ENCODE assay signal across 14 cellular contexts in genomic region chr6:129359811-129360787, GRCh38.
"Had no signal": no experiment of that assay in that cellular context is flagged by ENCODE, and none has a peak within 500 bp of the region (broad histone marks: within the 10 kb centered on the region; RNA-seq: fewer than 3 reads in every experiment).

No MANE protein-coding gene starts in this region.

- ATAC-seq: activated T-helper 17 cell treated with anti-CD3 and anti-CD28 coated beads, Interleukin-2, amount 50 U/mL, for 72 hours; stimulated activated naive B cell treated with anti-CD40 and anti-IgM and Interleukin-4, amounts not matched to agents 10 μg/mL and 1 μg/mL and 100 μg/mL, for 72 hours had no signal

- DNase-seq: activated CD4-positive, alpha-beta T cell treated with anti-CD3 and anti-CD28 coated beads, Interleukin-2, amount 50 U/mL, for 1 hour; activated CD4-positive, CD25-positive, alpha-beta regulatory T cell; activated naive CD4-positive, alpha-beta T cell treated with Interleukin-2 at 50 U/mL for 16 hours; activated T-cell treated with anti-CD3 and anti-CD28 coated beads for 4 hours; aorta; hippocampal formation; kidney glomerular epithelial cell; nephron progenitor cell; occipital lobe; stimulated activated CD4-positive, alpha-beta T cell treated with anti-CD3 and anti-CD28 coated beads, Interleukin-15, amount 100 ng/mL, for 24 hours; stimulated activated CD4-positive, alpha-beta T cell treated with anti-CD3 and anti-CD28 coated beads, Interleukin-4, amount 100 ng/mL, for 1 hour; stimulated activated naive B cell treated with anti-CD40 and anti-IgM and Interleukin-4, amounts not matched to agents 10 μg/mL and 1 μg/mL and 100 μg/mL, for 72 hours; tibial artery had no signal
